ENCODE assay signal across 1 cellular context in the genomic region with DNA sequence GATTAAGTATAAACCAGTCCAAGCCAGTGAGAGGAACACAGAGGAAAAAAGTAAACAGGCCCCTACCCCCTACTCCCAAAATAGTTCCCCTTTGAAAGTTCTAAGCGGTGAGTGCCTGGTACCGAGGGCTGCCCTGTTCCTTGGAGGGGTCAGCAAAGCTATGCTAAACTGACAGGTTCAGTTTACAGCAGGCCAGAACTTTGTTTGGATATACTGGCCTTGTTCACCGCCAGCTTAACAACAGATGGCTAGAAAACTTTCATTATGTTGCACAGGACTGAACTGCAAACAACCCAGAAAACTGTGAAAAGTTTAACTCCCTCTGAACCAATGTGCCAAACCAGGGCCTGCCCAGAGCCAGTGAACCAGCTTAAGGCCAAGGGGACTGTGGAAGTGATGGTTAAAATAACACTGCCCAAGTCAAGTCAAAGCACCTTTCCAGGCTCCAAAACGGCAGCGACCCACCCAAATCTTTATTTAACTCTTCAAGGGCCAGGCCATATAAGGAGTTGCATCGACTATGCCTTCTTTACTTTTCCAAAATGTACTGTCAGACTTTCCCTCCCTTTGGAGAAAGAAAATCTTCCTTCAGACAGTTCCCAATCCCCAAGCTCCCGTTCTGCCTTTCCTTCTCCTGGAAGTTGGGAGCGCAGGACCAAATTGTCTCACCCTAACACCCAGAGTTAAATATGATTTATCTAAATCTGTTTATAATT.
A peak's percentile ranks its signal among the peaks of the same experiment; 100 is the strongest.
TF ChIP-seq lines count a peak whose summit lies in the region.

No MANE protein-coding gene starts in this region.

TF ChIP-seq in HepG2, 621 proteins besides CTCF, POLR2A, EP300 and RAD21 (continued from another document and continues in another):
- TF ChIP-seq SKIL (CRISPR knock-in tag; IDR thresholded peaks at IDR 0.05; ENCODE audit: borderline replicate concordance) (no peak), TBX3 (IDR thresholded peaks at IDR 0.05; ENCODE audit: borderline replicate concordance) (peak; percentile 30; the same call in 1 of the 2 replicates), HNF4A (CRISPR knock-in tag; IDR thresholded peaks at IDR 0.05) (peak; percentile 39), ZNF772 (CRISPR knock-in tag; IDR thresholded peaks at IDR 0.05) (peak; percentile 51; the same call in 1 of the 2 replicates), TEAD2 (CRISPR knock-in tag; IDR thresholded peaks at IDR 0.05) (no peak), MED1 (CRISPR knock-in tag; IDR thresholded peaks at IDR 0.05) (peak; percentile 64; the same call in 1 of the 2 replicates), TEF (CRISPR knock-in tag; IDR thresholded peaks at IDR 0.05) (no peak), RNF219 (CRISPR knock-in tag; IDR thresholded peaks at IDR 0.05) (0 out of 2 replicates have a peak, but pooled peaks have one; percentile 53), SOX6 (IDR thresholded peaks at IDR 0.05) (no peak), SOX6 (CRISPR knock-in tag; IDR thresholded peaks at IDR 0.05) (peak; percentile 82), HOXA3 (CRISPR knock-in tag; IDR thresholded peaks at IDR 0.05) (peak; percentile 14; the same call in 1 of the 2 replicates), TCF12 (IDR thresholded peaks at IDR 0.05) (no peak), TCF12 (CRISPR knock-in tag; IDR thresholded peaks at IDR 0.05) (peak; percentile 38; the same call in 1 of the 2 replicates), HDAC1 (CRISPR knock-in tag; IDR thresholded peaks at IDR 0.05) (peak; percentile 61; the same call in 1 of the 2 replicates), GATAD2A (CRISPR knock-in tag; IDR thresholded peaks at IDR 0.05) (peak; percentile 66), CBFB (CRISPR knock-in tag; IDR thresholded peaks at IDR 0.05) (no peak), NCOA2 (CRISPR knock-in tag; IDR thresholded peaks at IDR 0.05) (peak; percentile 23; the same call in 1 of the 2 replicates), SOX5 (CRISPR knock-in tag; IDR thresholded peaks at IDR 0.05; ENCODE audit: borderline replicate concordance) (peak; percentile 58; the same call in 1 of the 2 replicates), SAP130 (CRISPR knock-in tag; IDR thresholded peaks at IDR 0.05; ENCODE audit: low read depth) (peak; percentile 42; the same call in 1 of the 2 replicates), RCOR2 (CRISPR knock-in tag; IDR thresholded peaks at IDR 0.05) (no peak), HOXA5 (CRISPR knock-in tag; IDR thresholded peaks at IDR 0.05) (no peak), ELF4 (CRISPR knock-in tag; IDR thresholded peaks at IDR 0.05; ENCODE audit: borderline replicate concordance) (0 out of 2 replicates have a peak, but pooled peaks have one; percentile 41), ZSCAN30 (CRISPR knock-in tag; IDR thresholded peaks at IDR 0.05) (no peak), HNRNPLL (IDR thresholded peaks at IDR 0.05; ENCODE audit: low read depth, low read length, poor library complexity, severe bottlenecking) (no peak), ZFX (CRISPR knock-in tag; IDR thresholded peaks at IDR 0.05; ENCODE audit: low read depth) (peak; percentile 52; the same call in 1 of the 2 replicates), ZNF678 (CRISPR knock-in tag; IDR thresholded peaks at IDR 0.05) (no peak), HIC2 (CRISPR knock-in tag; IDR thresholded peaks at IDR 0.05; ENCODE audit: low read depth) (0 out of 2 replicates have a peak, but pooled peaks have one; percentile 21), KAT8 (CRISPR knock-in tag; IDR thresholded peaks at IDR 0.05) (no peak), TBX2 (CRISPR knock-in tag; IDR thresholded peaks at IDR 0.05; ENCODE audit: borderline replicate concordance) (peak; percentile 97), SALL1 (CRISPR knock-in tag; IDR thresholded peaks at IDR 0.05) (peak; percentile 64), ZNF292 (CRISPR knock-in tag; IDR thresholded peaks at IDR 0.05; ENCODE audit: borderline replicate concordance, low read depth) (peak; percentile 54; the same call in 1 of the 2 replicates), ZSCAN21 (CRISPR knock-in tag; IDR thresholded peaks at IDR 0.05; ENCODE audit: borderline replicate concordance) (0 out of 2 replicates have a peak, but pooled peaks have one; percentile 25), AHDC1 (CRISPR knock-in tag; IDR thresholded peaks at IDR 0.05; ENCODE audit: borderline replicate concordance) (peak; percentile 74; the same call in 1 of the 2 replicates), RARA (CRISPR knock-in tag; IDR thresholded peaks at IDR 0.05) (peak; percentile 51; the same call in 1 of the 2 replicates)
- TF ChIP-seq, protein P1, sequence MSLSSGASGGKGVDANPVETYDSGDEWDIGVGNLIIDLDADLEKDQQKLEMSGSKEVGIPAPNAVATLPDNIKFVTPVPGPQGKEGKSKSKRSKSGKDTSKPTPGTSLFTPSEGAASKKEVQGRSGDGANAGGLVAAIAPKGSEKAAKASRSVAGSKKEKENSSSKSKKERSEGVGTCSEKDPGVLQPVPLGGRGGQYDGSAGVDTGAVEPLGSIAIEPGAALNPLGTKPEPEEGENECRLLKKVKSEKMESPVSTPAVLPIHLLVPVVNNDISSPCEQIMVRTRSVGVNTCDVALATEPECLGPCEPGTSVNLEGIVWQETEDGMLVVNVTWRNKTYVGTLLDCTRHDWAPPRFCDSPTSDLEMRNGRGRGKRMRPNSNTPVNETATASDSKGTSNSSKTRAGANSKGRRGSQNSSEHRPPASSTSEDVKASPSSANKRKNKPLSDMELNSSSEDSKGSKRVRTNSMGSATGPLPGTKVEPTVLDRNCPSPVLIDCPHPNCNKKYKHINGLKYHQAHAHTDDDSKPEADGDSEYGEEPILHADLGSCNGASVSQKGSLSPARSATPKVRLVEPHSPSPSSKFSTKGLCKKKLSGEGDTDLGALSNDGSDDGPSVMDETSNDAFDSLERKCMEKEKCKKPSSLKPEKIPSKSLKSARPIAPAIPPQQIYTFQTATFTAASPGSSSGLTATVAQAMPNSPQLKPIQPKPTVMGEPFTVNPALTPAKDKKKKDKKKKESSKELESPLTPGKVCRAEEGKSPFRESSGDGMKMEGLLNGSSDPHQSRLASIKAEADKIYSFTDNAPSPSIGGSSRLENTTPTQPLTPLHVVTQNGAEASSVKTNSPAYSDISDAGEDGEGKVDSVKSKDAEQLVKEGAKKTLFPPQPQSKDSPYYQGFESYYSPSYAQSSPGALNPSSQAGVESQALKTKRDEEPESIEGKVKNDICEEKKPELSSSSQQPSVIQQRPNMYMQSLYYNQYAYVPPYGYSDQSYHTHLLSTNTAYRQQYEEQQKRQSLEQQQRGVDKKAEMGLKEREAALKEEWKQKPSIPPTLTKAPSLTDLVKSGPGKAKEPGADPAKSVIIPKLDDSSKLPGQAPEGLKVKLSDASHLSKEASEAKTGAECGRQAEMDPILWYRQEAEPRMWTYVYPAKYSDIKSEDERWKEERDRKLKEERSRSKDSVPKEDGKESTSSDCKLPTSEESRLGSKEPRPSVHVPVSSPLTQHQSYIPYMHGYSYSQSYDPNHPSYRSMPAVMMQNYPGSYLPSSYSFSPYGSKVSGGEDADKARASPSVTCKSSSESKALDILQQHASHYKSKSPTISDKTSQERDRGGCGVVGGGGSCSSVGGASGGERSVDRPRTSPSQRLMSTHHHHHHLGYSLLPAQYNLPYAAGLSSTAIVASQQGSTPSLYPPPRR (CRISPR knock-in tag; IDR thresholded peaks at IDR 0.05; ENCODE audit: borderline replicate concordance): peak; percentile 63; the same call in 1 of the 2 replicates
- TF ChIP-seq, protein P2, sequence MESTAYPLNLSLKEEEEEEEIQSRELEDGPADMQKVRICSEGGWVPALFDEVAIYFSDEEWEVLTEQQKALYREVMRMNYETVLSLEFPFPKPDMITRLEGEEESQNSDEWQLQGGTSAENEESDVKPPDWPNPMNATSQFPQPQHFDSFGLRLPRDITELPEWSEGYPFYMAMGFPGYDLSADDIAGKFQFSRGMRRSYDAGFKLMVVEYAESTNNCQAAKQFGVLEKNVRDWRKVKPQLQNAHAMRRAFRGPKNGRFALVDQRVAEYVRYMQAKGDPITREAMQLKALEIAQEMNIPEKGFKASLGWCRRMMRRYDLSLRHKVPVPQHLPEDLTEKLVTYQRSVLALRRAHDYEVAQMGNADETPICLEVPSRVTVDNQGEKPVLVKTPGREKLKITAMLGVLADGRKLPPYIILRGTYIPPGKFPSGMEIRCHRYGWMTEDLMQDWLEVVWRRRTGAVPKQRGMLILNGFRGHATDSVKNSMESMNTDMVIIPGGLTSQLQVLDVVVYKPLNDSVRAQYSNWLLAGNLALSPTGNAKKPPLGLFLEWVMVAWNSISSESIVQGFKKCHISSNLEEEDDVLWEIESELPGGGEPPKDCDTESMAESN (CRISPR knock-in tag; conservative IDR thresholded peaks at IDR 0.05): 0 out of 2 replicates have a peak, but pooled peaks have one; percentile 41
